In genomic region chr16:14501331-14502255, GRCh38 we compare ENCODE assay signal across 8 cellular contexts.
A peak's percentile ranks its signal among the peaks of the same experiment; 100 is the strongest.
DNase-seq lines count a peak whose midpoint lies in the region; ATAC-seq and TF ChIP-seq lines count a peak whose summit lies in the region.

No MANE protein-coding gene starts in this region.

- H3K36me3 Mint-ChIP-seq in activated CD8-positive, alpha-beta T cell treated with anti-CD3 and anti-CD28 coated beads for 36 hours (ENCODE audit: low read depth), result peaks cover 2% of the 10 kb centered on the region
- no peaks in the 10 kb centered on the region for H3K36me3 Mint-ChIP-seq in activated CD8-positive, alpha-beta T cell treated with anti-CD3 and anti-CD28 coated beads, Interleukin-2, amount 10 ng/mL, durations not matched to agents 7 days and 5 days (ENCODE audit: low read depth)
- H3K36me3 Mint-ChIP-seq in effector memory CD8-positive, alpha-beta T cell (ENCODE audit: insufficient read depth), result peaks cover 6% of the 10 kb centered on the region

- CTCF ChIA-PET in activated CD8-positive, alpha-beta T cell treated with anti-CD3 and anti-CD28 coated beads for 36 hours (lab: Charles Lee), result interaction anchor here (1.6 kb wide), 1 partner anchor 27 kb away, joined by 5 read pairs; no protein-coding TSS in a partner anchor
- CTCF ChIA-PET in activated CD8-positive, alpha-beta T cell treated with anti-CD3 and anti-CD28 coated beads, Interleukin-2, amount 10 ng/mL, durations not matched to agents 7 days and 5 days (lab: Charles Lee), result interaction anchor here (1.4 kb wide), 1 partner anchor 8 kb away, joined by 5 read pairs; no protein-coding TSS in a partner anchor

- no peak overlapping the region for H3K4me3 ChIP-seq in choroid plexus epithelial cell (ENCODE audit: low read depth, low read length)

- intact Hi-C loops in activated CD8-positive, alpha-beta T cell treated with anti-CD3 and anti-CD28 coated beads for 36 hours (cut with micrococcal nuclease), result no loop called here

- no peaks in the 10 kb centered on the region for H3K9me3 Mint-ChIP-seq in activated CD8-positive, alpha-beta T cell treated with anti-CD3 and anti-CD28 coated beads for 36 hours
- no peaks in the 10 kb centered on the region for H3K9me3 Mint-ChIP-seq in activated CD8-positive, alpha-beta T cell treated with anti-CD3 and anti-CD28 coated beads, Interleukin-2, amount 10 ng/mL, durations not matched to agents 7 days and 5 days (ENCODE audit: insufficient read depth)
- H3K9me3 Mint-ChIP-seq in effector memory CD8-positive, alpha-beta T cell, result no peaks in the 10 kb centered on the region

- H3K27ac Mint-ChIP-seq in activated CD8-positive, alpha-beta T cell treated with anti-CD3 and anti-CD28 coated beads for 36 hours, result no peak overlapping the region
- no peak overlapping the region for H3K27ac Mint-ChIP-seq in activated CD8-positive, alpha-beta T cell treated with anti-CD3 and anti-CD28 coated beads, Interleukin-2, amount 10 ng/mL, durations not matched to agents 7 days and 5 days
- peak overlapping the region in 1 of 2 donors; percentile 28 for H3K27ac Mint-ChIP-seq in effector memory CD8-positive, alpha-beta T cell

- H3K4me1 Mint-ChIP-seq in activated CD8-positive, alpha-beta T cell treated with anti-CD3 and anti-CD28 coated beads for 36 hours (ENCODE audit: low read depth), result peaks cover 23% of the 10 kb centered on the region
- H3K4me1 Mint-ChIP-seq in activated CD8-positive, alpha-beta T cell treated with anti-CD3 and anti-CD28 coated beads, Interleukin-2, amount 10 ng/mL, durations not matched to agents 7 days and 5 days (ENCODE audit: low read depth), result no peaks in the 10 kb centered on the region
- H3K4me1 Mint-ChIP-seq in effector memory CD8-positive, alpha-beta T cell (ENCODE audit: low read depth in 2 of 2), result peaks cover 11 to 26% of the 10 kb centered on the region in 2 donors

- TF ChIP-seq CTCF in activated CD8-positive, alpha-beta T cell treated with anti-CD3 and anti-CD28 coated beads for 36 hours (IDR thresholded peaks at IDR 0.05), result no peak
- TF ChIP-seq CTCF in choroid plexus epithelial cell (conservative IDR thresholded peaks at IDR 0.05; ENCODE audit: low read depth, low read length), result no peak

- H3K4me3 Mint-ChIP-seq in activated CD8-positive, alpha-beta T cell treated with anti-CD3 and anti-CD28 coated beads for 36 hours, result no peak overlapping the region
- H3K4me3 Mint-ChIP-seq in activated CD8-positive, alpha-beta T cell treated with anti-CD3 and anti-CD28 coated beads, Interleukin-2, amount 10 ng/mL, durations not matched to agents 7 days and 5 days, result no peak overlapping the region
- no peak overlapping the region for H3K4me3 Mint-ChIP-seq in effector memory CD8-positive, alpha-beta T cell

- no peak for ATAC-seq in activated CD8-positive, alpha-beta T cell treated with anti-CD3 and anti-CD28 coated beads for 36 hours
- ATAC-seq in activated CD8-positive, alpha-beta T cell treated with anti-CD3 and anti-CD28 coated beads, Interleukin-2, amount 10 ng/mL, durations not matched to agents 7 days and 5 days, result no peak
- no peak for ATAC-seq in effector memory CD8-positive, alpha-beta T cell (replicated peaks)

- no peaks in the 10 kb centered on the region for H3K27me3 Mint-ChIP-seq in activated CD8-positive, alpha-beta T cell treated with anti-CD3 and anti-CD28 coated beads for 36 hours
- no peaks in the 10 kb centered on the region for H3K27me3 Mint-ChIP-seq in activated CD8-positive, alpha-beta T cell treated with anti-CD3 and anti-CD28 coated beads, Interleukin-2, amount 10 ng/mL, durations not matched to agents 7 days and 5 days (ENCODE audit: low read depth)
- H3K27me3 Mint-ChIP-seq in effector memory CD8-positive, alpha-beta T cell, result no peaks in the 10 kb centered on the region

- peak; percentile 21 for DNase-seq in activated CD8-positive, alpha-beta T cell treated with anti-CD3 and anti-CD28 coated beads for 36 hours
- DNase-seq in activated CD8-positive, alpha-beta T cell treated with anti-CD3 and anti-CD28 coated beads, Interleukin-2, amount 10 ng/mL, durations not matched to agents 7 days and 5 days, result no peak
- peak; percentile 94 for DNase-seq in NCI-H69 (lab: John Stamatoyannopoulos, UW)
- peak; percentile 94 for DNase-seq in choroid plexus epithelial cell (ENCODE audit: low read depth)
- DNase-seq in kidney tubule cell (ENCODE audit: low spot score), result peak; percentile 95
- DNase-seq in superior temporal gyrus (ENCODE audit: extremely low spot score), result peak; percentile 92
- no peak for DNase-seq in effector memory CD8-positive, alpha-beta T cell
- no peak for DNase-seq in mesenteric fat pad (ENCODE audit: low spot score)

- POLR2A ChIA-PET in activated CD8-positive, alpha-beta T cell treated with anti-CD3 and anti-CD28 coated beads for 36 hours (lab: Charles Lee), result interaction anchor here (1.6 kb wide), 1 partner anchor 14 kb away, joined by 4 read pairs; no protein-coding TSS in a partner anchor
- POLR2A ChIA-PET in activated CD8-positive, alpha-beta T cell treated with anti-CD3 and anti-CD28 coated beads, Interleukin-2, amount 10 ng/mL, durations not matched to agents 7 days and 5 days (lab: Charles Lee), result no interaction called here

Comparison
In these comparisons a context has a peak if more than half of its experiments do, and no peak if none do; other contexts are left out.
1. DNase-seq: peak in activated CD8-positive, alpha-beta T cell treated with anti-CD3 and anti-CD28 coated beads for 36 hours (single experiment), NCI-H69 (single experiment), choroid plexus epithelial cell (single experiment), kidney tubule cell (single experiment) and superior temporal gyrus (single experiment); none in activated CD8-positive, alpha-beta T cell treated with anti-CD3 and anti-CD28 coated beads, Interleukin-2, amount 10 ng/mL, durations not matched to agents 7 days and 5 days (single experiment), effector memory CD8-positive, alpha-beta T cell (0 of 3) and mesenteric fat pad (single experiment).